12 cellular contexts compared by ENCODE assay signal in genomic region chr6:15330174-15330934, GRCh38.
DNase-seq lines count a peak whose midpoint lies in the region; ATAC-seq and TF ChIP-seq lines count a peak whose summit lies in the region.
"Had no signal": no experiment of that assay in that cellular context is flagged by ENCODE, and none has a peak within 500 bp of the region (broad histone marks: within the 10 kb centered on the region; RNA-seq: fewer than 3 reads in every experiment).

No MANE protein-coding gene starts in this region.

- TF ChIP-seq CTCF in OCI-LY3 (IDR thresholded peaks at IDR 0.05; ENCODE audit: low read depth, low read length) (no peak), brain microvascular endothelial cell (IDR thresholded peaks at IDR 0.05; ENCODE audit: low read depth, low read length, missing control alignments) (no peak), RWPE1 (conservative IDR thresholded peaks at IDR 0.05; ENCODE audit: low read depth) (no peak), ovary (IDR thresholded peaks at IDR 0.05) (no peak)

- H3K9me3 ChIP-seq in OCI-LY3 (ENCODE audit: insufficient read depth, low read length), result no peaks in the 10 kb centered on the region
- no peaks in the 10 kb centered on the region for H3K9me3 ChIP-seq in ovary
- H3K9me3 ChIP-seq: left ventricle myocardium inferior had no signal

- intact Hi-C loops in ovary (cut with DNase I), result no loop called here

- H3K27me3 Mint-ChIP-seq in natural killer cell treated with Interleukin-12 subunit alpha and Interleukin-12 subunit beta and Interleukin-15 and Interleukin-18, amount 100 ng/mL, for 72 hours, result no peaks in the 10 kb centered on the region
- H3K27me3 Mint-ChIP-seq: T-cell had no signal

- POLR2A ChIA-PET in RWPE1 (lab: Yijun Ruan, JAX; ENCODE audit: low non-redundant PET), result no interaction called here

- H3K4me1 ChIP-seq in OCI-LY3 (ENCODE audit: low read length) (peaks cover 82% of the 10 kb centered on the region), ovary (ENCODE audit: insufficient read depth) (peaks cover 14% of the 10 kb centered on the region)

- H3K27me3 ChIP-seq in OCI-LY3 (ENCODE audit: low read depth, low read length), result no peaks in the 10 kb centered on the region
- H3K27me3 ChIP-seq in brain microvascular endothelial cell (replicated peaks), result no peaks in the 10 kb centered on the region
- H3K27me3 ChIP-seq in ovary, result no peaks in the 10 kb centered on the region

- H3K36me3 ChIP-seq in OCI-LY3 (replicated peaks; ENCODE audit: low read depth, low read length), result no peaks in the 10 kb centered on the region
- no peaks in the 10 kb centered on the region for H3K36me3 ChIP-seq in brain microvascular endothelial cell (replicated peaks)
- no peaks in the 10 kb centered on the region for H3K36me3 ChIP-seq in ovary
- H3K36me3 ChIP-seq: left ventricle myocardium inferior had no signal

- TF ChIP-seq EP300 in ovary (IDR thresholded peaks at IDR 0.05), result no peak

- H2AFZ ChIP-seq in OCI-LY3 (ENCODE audit: low read depth, low read length), result no peak overlapping the region

- peaks cover 97% of the 10 kb centered on the region for H3K79me2 ChIP-seq in OCI-LY3 (ENCODE audit: low read length)

- H4K20me1 ChIP-seq in OCI-LY3 (ENCODE audit: insufficient read depth, low read length), result peaks cover 75% of the 10 kb centered on the region

- DNase-seq in brain microvascular endothelial cell (no peak), RWPE1 (ENCODE audit: low spot score) (no peak), SKM-1 treated with dmso at 0.1 percent for 144 hours (lab: John Stamatoyannopoulos, UW; ENCODE audit: unreplicated experiment) (no peak), ovary (no peak)
- no peak for DNase-seq in natural killer cell treated with Interleukin-12 subunit alpha and Interleukin-12 subunit beta and Interleukin-15 and Interleukin-18, amount 100 ng/mL, for 72 hours (ENCODE audit: low spot score)
- DNase-seq: activated T-cell treated with anti-CD3 and anti-CD28 coated beads, Interleukin-2, amount 50 U/mL, for 1 hour; left ventricle myocardium inferior; retina; T-cell had no signal

- H3K4me1 Mint-ChIP-seq in natural killer cell treated with Interleukin-12 subunit alpha and Interleukin-12 subunit beta and Interleukin-15 and Interleukin-18, amount 100 ng/mL, for 72 hours (ENCODE audit: low read depth in 2 of 2), result peaks cover 78 to 82% of the 10 kb centered on the region in 2 donors

- peak overlapping the region; percentile 70; the same call in 1 of the 2 replicates for H3K27ac ChIP-seq in OCI-LY3 (ENCODE audit: low read length)
- H3K27ac ChIP-seq in brain microvascular endothelial cell, result peak overlapping the region; percentile 30
- H3K27ac ChIP-seq in RWPE1, result no peak overlapping the region
- no peak overlapping the region for H3K27ac ChIP-seq in ovary

- in situ Hi-C loops in brain microvascular endothelial cell (cut with HindIII; ENCODE audit: low pct_ligation_motif_present, low sequenced_read_pairs), result no loop called here

- H3K36me3 Mint-ChIP-seq in natural killer cell treated with Interleukin-12 subunit alpha and Interleukin-12 subunit beta and Interleukin-15 and Interleukin-18, amount 100 ng/mL, for 72 hours, result no peaks in the 10 kb centered on the region
- H3K36me3 Mint-ChIP-seq: T-cell had no signal

- peak overlapping the region; percentile 53 for H3K4me3 Mint-ChIP-seq in natural killer cell treated with Interleukin-12 subunit alpha and Interleukin-12 subunit beta and Interleukin-15 and Interleukin-18, amount 100 ng/mL, for 72 hours

- H3K4me3 ChIP-seq in GM08714 (ENCODE audit: low read length), result 0 out of 2 replicates have a peak overlapping the region, but pooled peaks have one; percentile 25
- 0 out of 2 replicates have a peak overlapping the region, but pooled peaks have one; percentile 74 for H3K4me3 ChIP-seq in OCI-LY3 (ENCODE audit: low read length)
- H3K4me3 ChIP-seq in brain microvascular endothelial cell (ENCODE audit: low read depth, low read length), result no peak overlapping the region
- H3K4me3 ChIP-seq in ovary, result no peak overlapping the region
- H3K4me3 ChIP-seq: left ventricle myocardium inferior had no signal

- H3K4me2 ChIP-seq in OCI-LY3 (ENCODE audit: low read length), result peak overlapping the region; percentile 90

- WGBS in ovary, 3 donors, result 31 to 47% (median 43%) methylated on average over 8 of the region's 8 CpGs

- peak overlapping the region; percentile 77 to 90 for H3K27ac Mint-ChIP-seq in natural killer cell treated with Interleukin-12 subunit alpha and Interleukin-12 subunit beta and Interleukin-15 and Interleukin-18, amount 100 ng/mL, for 72 hours

- no peak overlapping the region for H3K9ac ChIP-seq in OCI-LY3 (ENCODE audit: low read length)

- peak in 1 of 2 donors; percentile 58 for ATAC-seq in natural killer cell treated with Interleukin-12 subunit alpha and Interleukin-12 subunit beta and Interleukin-15 and Interleukin-18, amount 100 ng/mL, for 72 hours
- no peak for ATAC-seq in GM18873 (IDR thresholded peaks at IDR 0.05; ENCODE audit: low FRiP score, unreplicated experiment)
- ATAC-seq: T-cell had no signal

- no peaks in the 10 kb centered on the region for H3K9me3 Mint-ChIP-seq in natural killer cell treated with Interleukin-12 subunit alpha and Interleukin-12 subunit beta and Interleukin-15 and Interleukin-18, amount 100 ng/mL, for 72 hours
- H3K9me3 Mint-ChIP-seq: T-cell had no signal

- CTCF ChIA-PET in RWPE1 (lab: Yijun Ruan, JAX), result no interaction called here

- TF ChIP-seq POLR2A in ovary (IDR thresholded peaks at IDR 0.05), result no peak

Comparison
In these comparisons a context has a peak if more than half of its experiments do, and no peak if none do; other contexts are left out.
1. H3K4me3 ChIP-seq: peak in GM08714 (single experiment) and OCI-LY3 (single experiment); none in brain microvascular endothelial cell (single experiment) and ovary (single experiment).
2. H3K27ac ChIP-seq: peak in OCI-LY3 (single experiment) and brain microvascular endothelial cell (single experiment); none in RWPE1 (single experiment) and ovary (0 of 2).